In the genomic region with DNA sequence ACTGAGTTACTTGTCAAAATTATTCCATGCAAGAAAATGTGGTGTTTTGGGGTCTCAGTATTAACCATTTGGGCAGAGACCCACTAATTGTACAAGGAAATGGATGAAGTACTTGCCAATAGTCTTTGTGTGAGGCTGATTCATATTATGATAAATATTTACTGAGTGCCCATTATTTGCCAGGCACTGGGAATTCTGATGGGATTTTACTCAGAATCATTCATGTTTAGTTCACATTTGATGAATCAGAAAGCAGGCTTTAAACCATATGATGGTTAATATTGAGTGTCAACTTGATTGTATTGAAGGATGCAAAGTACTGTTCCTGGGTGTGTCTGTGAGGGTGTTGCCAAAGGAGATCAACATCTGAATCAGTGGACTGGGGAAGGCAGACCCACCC, we compare ENCODE assay signal across 28 cellular contexts.
"Had no signal": no experiment of that assay in that cellular context is flagged by ENCODE, and none has a peak within 500 bp of the region (broad histone marks: within the 10 kb centered on the region; RNA-seq: fewer than 3 reads in every experiment).

No MANE protein-coding gene starts in this region.

- H3K4me3 ChIP-seq: colonic mucosa, coronary artery, dorsolateral prefrontal cortex, esophagus muscularis mucosa, esophagus squamous epithelium, gastrocnemius medialis, gastroesophageal sphincter, heart left ventricle, heart right ventricle, hepatocyte had no signal

- H3K27me3 ChIP-seq: colonic mucosa, dorsolateral prefrontal cortex, esophagus muscularis mucosa, esophagus squamous epithelium, foreskin keratinocyte, gastrocnemius medialis, gastroesophageal sphincter, heart left ventricle, heart right ventricle, hepatocyte had no signal

- FAIRE-seq: colon, endometrium, endothelial cell of umbilical vein had no signal

- ATAC-seq: effector memory CD8-positive, alpha-beta T cell; esophagus mucosa; foreskin keratinocyte; gastrocnemius medialis; gastroesophageal sphincter; heart left ventricle; heart right ventricle had no signal

- H3K27ac ChIP-seq: colonic mucosa, coronary artery, dorsolateral prefrontal cortex, epithelial cell of prostate, esophagus muscularis mucosa, esophagus squamous epithelium, foreskin keratinocyte, gastrocnemius medialis, gastroesophageal sphincter, heart left ventricle, heart right ventricle, hepatocyte had no signal

- H3K4me1 ChIP-seq: colonic mucosa, esophagus muscularis mucosa, esophagus squamous epithelium, foreskin keratinocyte, gastrocnemius medialis, gastroesophageal sphincter, heart left ventricle, heart right ventricle had no signal

- H3K4me2 ChIP-seq: hepatocyte had no signal

- H3K79me2 ChIP-seq: hepatocyte had no signal

- H2AFZ ChIP-seq: hepatocyte had no signal

- H3K36me3 ChIP-seq: colonic mucosa, esophagus muscularis mucosa, esophagus squamous epithelium, gastrocnemius medialis, gastroesophageal sphincter, heart left ventricle, heart right ventricle had no signal

- H3K9me3 ChIP-seq: colonic mucosa, gastrocnemius medialis had no signal

- DNase-seq: colonic mucosa; cortex of kidney; dermis blood vessel endothelial cell; dorsolateral prefrontal cortex; effector CD4-positive, alpha-beta T cell; effector CD8-positive, alpha-beta T cell; effector memory CD4-positive, alpha-beta T cell; effector memory CD8-positive, alpha-beta T cell; endodermal cell; erythroblast; esophagus squamous epithelium; foreskin fibroblast; foreskin keratinocyte; foreskin melanocyte; gastrocnemius medialis; glutamatergic neuron; head of caudate nucleus; heart left ventricle; heart right ventricle had no signal
